In the genomic region with DNA sequence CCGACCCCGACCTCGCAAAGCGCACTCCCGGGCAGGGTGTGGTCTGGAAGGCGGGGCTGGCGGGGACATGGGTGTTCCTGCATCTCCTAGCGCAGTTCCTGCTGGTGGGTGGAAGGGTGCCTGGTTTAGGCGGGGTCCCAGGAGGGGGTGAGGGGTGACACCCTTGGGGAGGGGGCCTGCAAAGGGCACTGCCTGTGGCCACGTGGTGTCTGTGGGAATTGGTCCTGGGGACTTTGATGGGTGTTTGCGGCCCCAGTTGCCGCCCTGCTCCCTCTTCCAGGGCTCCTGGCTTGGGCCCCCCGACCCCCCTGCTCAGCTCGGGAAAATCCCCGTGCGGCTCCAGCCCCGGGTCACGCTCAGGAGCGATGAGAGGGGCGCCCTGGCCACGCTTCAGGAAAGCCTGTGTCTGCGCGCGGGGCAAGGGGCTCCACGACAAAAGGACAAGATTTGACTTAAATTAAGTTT, we compare ENCODE assay signal across 12 cellular contexts. TPM values are rescaled to one million over a fixed set of nuclear protein-coding genes. Genes with fewer than 3 reads are reported as not detected.
DNase-seq lines count a peak whose midpoint lies in the region; ATAC-seq and TF ChIP-seq lines count a peak whose summit lies in the region.
"Had no signal": no experiment of that assay in that cellular context is flagged by ENCODE, and none has a peak within 500 bp of the region (broad histone marks: within the 10 kb centered on the region; RNA-seq: fewer than 3 reads in every experiment).

No MANE protein-coding gene starts in this region.

- H3K9ac ChIP-seq in mesenchymal stem cell (ENCODE audit: low read length) (no peak overlapping the region), H9 (ENCODE audit: extremely low read depth, insufficient read length, low read length) (no peak overlapping the region)

- H2BK12ac ChIP-seq in mesenchymal stem cell (ENCODE audit: low read length in 2 of 2) (no peak overlapping the region), H9 (ENCODE audit: insufficient read length, low read depth, low read length) (no peak overlapping the region)

- CTCF ChIA-PET in activated CD8-positive, alpha-beta T cell treated with anti-CD3 and anti-CD28 coated beads for 36 hours (lab: Charles Lee): interaction anchor here (0.9 to 1.8 kb wide), 7 partner anchors 15 to 274 kb away, joined by 3 to 8 read pairs (median 4); no protein-coding TSS in a partner anchor
- CTCF ChIA-PET in activated CD8-positive, alpha-beta T cell treated with anti-CD3 and anti-CD28 coated beads, Interleukin-2, amount 10 ng/mL, durations not matched to agents 7 days and 5 days (lab: Charles Lee): interaction anchor here (0.8 to 1.1 kb wide), 3 partner anchors 15 to 211 kb away, joined by 3 read pairs; no protein-coding TSS in a partner anchor
- CTCF ChIA-PET in Panc1 (lab: Charles Lee): interaction anchor here (0.9 kb wide), 1 partner anchor 212 kb away, joined by 3 read pairs; no protein-coding TSS in a partner anchor

- no peak overlapping the region for H3K4ac ChIP-seq in mesenchymal stem cell (ENCODE audit: low read depth in 1 of 2, low read length in 2 of 2)
- H3K4ac ChIP-seq in H9 (ENCODE audit: low read depth, low read length): no peak overlapping the region

- H3K27ac ChIP-seq in Panc1 (ENCODE audit: low read length): peak overlapping the region; percentile 37; the same call in 1 of the 2 replicates
- H3K27ac ChIP-seq in mesenchymal stem cell (ENCODE audit: low read length, poor library complexity, severe bottlenecking): no peak overlapping the region
- peak overlapping the region; percentile 61 to 83 for H3K27ac ChIP-seq in tibial artery
- no peak overlapping the region for H3K27ac ChIP-seq in H9 (ENCODE audit: insufficient read length, low read depth, low read length)
- H3K27ac ChIP-seq: A549, cardiac muscle cell, Peyer's patch had no signal

- H3K27me3 ChIP-seq in Panc1 (ENCODE audit: control insufficient read depth, insufficient read depth, low read length) (no peaks in the 10 kb centered on the region), mesenchymal stem cell (ENCODE audit: control insufficient read depth in 1 of 2, insufficient read depth in 1 of 2, low read length in 2 of 2) (no peaks in the 10 kb centered on the region), tibial artery (no peaks in the 10 kb centered on the region), H9 (ENCODE audit: insufficient read depth, low read length) (no peaks in the 10 kb centered on the region)
- H3K27me3 ChIP-seq: cardiac muscle cell, Peyer's patch had no signal

- DNase-seq in activated CD8-positive, alpha-beta T cell treated with anti-CD3 and anti-CD28 coated beads for 36 hours: no peak
- no peak for DNase-seq in activated CD8-positive, alpha-beta T cell treated with anti-CD3 and anti-CD28 coated beads, Interleukin-2, amount 10 ng/mL, durations not matched to agents 7 days and 5 days
- DNase-seq in Panc1 (ENCODE audit: low read depth, low spot score) (no peak), mesenchymal stem cell (no peak), tibial artery (peak in 1 of 2 donors; percentile 20), H9 (no peak), NK-92 (lab: John Stamatoyannopoulos, UW; ENCODE audit: unreplicated experiment) (no peak)

- no peak overlapping the region for H4K5ac ChIP-seq in H9 (ENCODE audit: insufficient read length, low read depth, low read length)

- no TSS peak for BruUV-seq in Panc1 (replicated peaks; lab: Mats Ljungman, UMichigan)

- intact Hi-C loops in activated CD8-positive, alpha-beta T cell treated with anti-CD3 and anti-CD28 coated beads for 36 hours (cut with micrococcal nuclease): no loop called here
- intact Hi-C loops in Panc1 (cut with micrococcal nuclease; ENCODE audit: unreplicated experiment): loop anchor here (2.0 kb wide), 1 partner anchor 212 kb away; no protein-coding TSS in a partner anchor
- intact Hi-C loops in tibial artery (cut with DNase I; ENCODE audit: low total_unique reads): loop anchor here (5.0 kb wide), 2 partner anchors 98 to 143 kb away; partner anchors contain the start of gene PDCD2L

- H3K79me2 ChIP-seq in H9 (ENCODE audit: insufficient read depth, low read length): no peaks in the 10 kb centered on the region

- H3K27ac Mint-ChIP-seq in activated CD8-positive, alpha-beta T cell treated with anti-CD3 and anti-CD28 coated beads for 36 hours: no peak overlapping the region
- H3K27ac Mint-ChIP-seq in activated CD8-positive, alpha-beta T cell treated with anti-CD3 and anti-CD28 coated beads, Interleukin-2, amount 10 ng/mL, durations not matched to agents 7 days and 5 days: no peak overlapping the region
- H3K27ac Mint-ChIP-seq in H9: no peak overlapping the region

- H3K23ac ChIP-seq in mesenchymal stem cell (ENCODE audit: low read length in 2 of 2) (no peak overlapping the region), H9 (ENCODE audit: insufficient read length, low read depth, low read length) (no peak overlapping the region)

- H3K9me3 ChIP-seq in Panc1 (ENCODE audit: control insufficient read depth, insufficient read depth, low read depth, low read length): no peaks in the 10 kb centered on the region
- H3K9me3 ChIP-seq in mesenchymal stem cell (ENCODE audit: control insufficient read depth, low read length): no peaks in the 10 kb centered on the region
- no peaks in the 10 kb centered on the region for H3K9me3 ChIP-seq in tibial artery
- no peaks in the 10 kb centered on the region for H3K9me3 ChIP-seq in H9 (ENCODE audit: control insufficient read depth, low read depth, low read length)
- H3K9me3 ChIP-seq: A549, Peyer's patch had no signal

- no peak for TF ChIP-seq CTCF in activated CD8-positive, alpha-beta T cell treated with anti-CD3 and anti-CD28 coated beads for 36 hours (IDR thresholded peaks at IDR 0.05)
- TF ChIP-seq CTCF in Panc1 (IDR thresholded peaks at IDR 0.05) (no peak), tibial artery (IDR thresholded peaks at IDR 0.05) (no peak), H9 (conservative IDR thresholded peaks at IDR 0.05) (no peak)

- no peaks in the 10 kb centered on the region for H4K20me1 ChIP-seq in H9 (ENCODE audit: control insufficient read depth, insufficient read depth, insufficient read length)

- peaks cover 7% of the 10 kb centered on the region for H3K4me1 Mint-ChIP-seq in activated CD8-positive, alpha-beta T cell treated with anti-CD3 and anti-CD28 coated beads for 36 hours (ENCODE audit: low read depth)
- H3K4me1 Mint-ChIP-seq in activated CD8-positive, alpha-beta T cell treated with anti-CD3 and anti-CD28 coated beads, Interleukin-2, amount 10 ng/mL, durations not matched to agents 7 days and 5 days (ENCODE audit: low read depth): peaks cover 11% of the 10 kb centered on the region
- H3K4me1 Mint-ChIP-seq in H9: peaks cover 15 to 20% of the 10 kb centered on the region in 2 experiments

- H3K9me3 Mint-ChIP-seq in activated CD8-positive, alpha-beta T cell treated with anti-CD3 and anti-CD28 coated beads for 36 hours: no peaks in the 10 kb centered on the region
- no peaks in the 10 kb centered on the region for H3K9me3 Mint-ChIP-seq in activated CD8-positive, alpha-beta T cell treated with anti-CD3 and anti-CD28 coated beads, Interleukin-2, amount 10 ng/mL, durations not matched to agents 7 days and 5 days (ENCODE audit: insufficient read depth)
- H3K9me3 Mint-ChIP-seq in H9: no peaks in the 10 kb centered on the region
- H3K9me3 Mint-ChIP-seq: CD4-positive, alpha-beta memory T cell had no signal

- H3K18ac ChIP-seq in mesenchymal stem cell (ENCODE audit: low read depth in 1 of 2, low read length in 2 of 2) (no peak overlapping the region), H9 (ENCODE audit: insufficient read length, low read depth, low read length) (no peak overlapping the region)

- in situ Hi-C loops in Panc1 (cut with HindIII; ENCODE audit: low pct_unique_long_range_greater_than_20kb, low sequenced_read_pairs): no loop called here

- H3K36me3 Mint-ChIP-seq in activated CD8-positive, alpha-beta T cell treated with anti-CD3 and anti-CD28 coated beads for 36 hours (ENCODE audit: low read depth): no peaks in the 10 kb centered on the region
- H3K36me3 Mint-ChIP-seq in activated CD8-positive, alpha-beta T cell treated with anti-CD3 and anti-CD28 coated beads, Interleukin-2, amount 10 ng/mL, durations not matched to agents 7 days and 5 days (ENCODE audit: low read depth): no peaks in the 10 kb centered on the region
- H3K36me3 Mint-ChIP-seq in H9 (ENCODE audit: insufficient read depth in 1 of 3, low read depth in 3 of 3): peaks cover 12 to 33% (median 27%) of the 10 kb centered on the region in 3 experiments; a peak in 6 of 7 replicates
- H3K36me3 Mint-ChIP-seq: CD4-positive, alpha-beta memory T cell had no signal

- H4K8ac ChIP-seq in mesenchymal stem cell (ENCODE audit: low read length) (peak overlapping the region; percentile 4), H9 (replicated peaks; ENCODE audit: insufficient read length, low read depth, low read length) (no peak overlapping the region)

- POLR2A ChIA-PET in activated CD8-positive, alpha-beta T cell treated with anti-CD3 and anti-CD28 coated beads for 36 hours (lab: Charles Lee): interaction anchor here (2.3 kb wide), 1 partner anchor 25 kb away, joined by 10 read pairs; no protein-coding TSS in a partner anchor
- POLR2A ChIA-PET in activated CD8-positive, alpha-beta T cell treated with anti-CD3 and anti-CD28 coated beads, Interleukin-2, amount 10 ng/mL, durations not matched to agents 7 days and 5 days (lab: Charles Lee): no interaction called here
- POLR2A ChIA-PET in Panc1 (lab: Charles Lee): no interaction called here

- H3K23me2 ChIP-seq in H9 (ENCODE audit: insufficient read length, low read depth, low read length, poor library complexity, severe bottlenecking): no peaks in the 10 kb centered on the region

- H4K91ac ChIP-seq in mesenchymal stem cell (ENCODE audit: low read length) (no peak overlapping the region), H9 (ENCODE audit: insufficient read length, low read depth, low read length) (no peak overlapping the region)

- H3T11ph ChIP-seq in H9 (ENCODE audit: low read length): no peak overlapping the region

- H2AK5ac ChIP-seq in mesenchymal stem cell (ENCODE audit: low read length, severe bottlenecking) (no peak overlapping the region), H9 (ENCODE audit: insufficient read length, low read length) (no peak overlapping the region)

- no peak overlapping the region for H2BK120ac ChIP-seq in mesenchymal stem cell (ENCODE audit: low read depth, low read length)
- no peak overlapping the region for H2BK120ac ChIP-seq in H9 (ENCODE audit: low read depth, low read length, poor library complexity, severe bottlenecking)

- H3K14ac ChIP-seq in mesenchymal stem cell (ENCODE audit: low read length in 2 of 2): no peak overlapping the region
- H3K14ac ChIP-seq in H9 (ENCODE audit: insufficient read depth, low read length): no peak overlapping the region

- H3K4me2 ChIP-seq in mesenchymal stem cell (ENCODE audit: low read length, poor library complexity, severe bottlenecking): no peak overlapping the region
- no peak overlapping the region for H3K4me2 ChIP-seq in H9 (ENCODE audit: insufficient read depth, insufficient read length, low read length)

- H3K4me3 ChIP-seq in Panc1 (ENCODE audit: low read depth in 2 of 2, low read length in 2 of 2) (no peak overlapping the region), mesenchymal stem cell (ENCODE audit: insufficient read depth in 1 of 2, low read depth in 1 of 2, low read length in 2 of 2) (no peak overlapping the region), tibial artery (no peak overlapping the region)
- H3K4me3 ChIP-seq: A549, cardiac muscle cell had no signal

- H2AFZ ChIP-seq in mesenchymal stem cell (ENCODE audit: low read depth, low read length) (no peak overlapping the region), H9 (ENCODE audit: low read length) (no peak overlapping the region)

- H2BK15ac ChIP-seq in mesenchymal stem cell (ENCODE audit: low read depth, poor library complexity, severe bottlenecking) (no peak overlapping the region), H9 (ENCODE audit: low read depth, low read length) (no peak overlapping the region)

- H3K4me3 Mint-ChIP-seq in activated CD8-positive, alpha-beta T cell treated with anti-CD3 and anti-CD28 coated beads for 36 hours: no peak overlapping the region
- H3K4me3 Mint-ChIP-seq in activated CD8-positive, alpha-beta T cell treated with anti-CD3 and anti-CD28 coated beads, Interleukin-2, amount 10 ng/mL, durations not matched to agents 7 days and 5 days: no peak overlapping the region
- no peak overlapping the region for H3K4me3 Mint-ChIP-seq in H9

- peaks cover 5% of the 10 kb centered on the region for H3K27me3 Mint-ChIP-seq in activated CD8-positive, alpha-beta T cell treated with anti-CD3 and anti-CD28 coated beads for 36 hours
- no peaks in the 10 kb centered on the region for H3K27me3 Mint-ChIP-seq in activated CD8-positive, alpha-beta T cell treated with anti-CD3 and anti-CD28 coated beads, Interleukin-2, amount 10 ng/mL, durations not matched to agents 7 days and 5 days (ENCODE audit: low read depth)
- no peaks in the 10 kb centered on the region; the same call in 1 of the 2 replicates for H3K27me3 Mint-ChIP-seq in H9 (ENCODE audit: low read depth)

- ATAC-seq in activated CD8-positive, alpha-beta T cell treated with anti-CD3 and anti-CD28 coated beads for 36 hours: peak; percentile 6
- no peak for ATAC-seq in activated CD8-positive, alpha-beta T cell treated with anti-CD3 and anti-CD28 coated beads, Interleukin-2, amount 10 ng/mL, durations not matched to agents 7 days and 5 days
- ATAC-seq in Panc1: peak; percentile 4; the same call in 1 of the 2 replicates
- no peak for ATAC-seq in GM21447 (IDR thresholded peaks at IDR 0.05; ENCODE audit: unreplicated experiment)

- no peak overlapping the region for H2BK5ac ChIP-seq in mesenchymal stem cell (ENCODE audit: low read depth, low read length, poor library complexity, severe bottlenecking)
- H2BK5ac ChIP-seq in H9 (ENCODE audit: insufficient read length, low read length): no peak overlapping the region

- 73% methylated on average over 19 of the region's 25 CpGs for WGBS in mesenchymal stem cell
- WGBS in H9 (ENCODE audit: extremely low coverage, insufficient read length, low lambda C conversion rate): no CpG with 5 or more reads among the region's 25 CpGs

- H3K36me3 ChIP-seq in Panc1 (ENCODE audit: control insufficient read depth, insufficient read depth, low read length): no peaks in the 10 kb centered on the region
- H3K36me3 ChIP-seq in mesenchymal stem cell (ENCODE audit: control insufficient read depth in 1 of 2, insufficient read depth in 2 of 2, low read depth in 1 of 2, low read length in 2 of 2): peaks cover 9 to 61% of the 10 kb centered on the region in 2 experiments
- peaks cover 31 to 48% (median 36%) of the 10 kb centered on the region in 3 donors for H3K36me3 ChIP-seq in tibial artery
- H3K36me3 ChIP-seq: Peyer's patch had no signal

- no peak overlapping the region for H3K56ac ChIP-seq in H9 (ENCODE audit: insufficient read length, low read depth, low read length)

- H3K79me1 ChIP-seq in mesenchymal stem cell (replicated peaks; ENCODE audit: low read length, poor library complexity, severe bottlenecking) (peaks cover 2% of the 10 kb centered on the region), H9 (ENCODE audit: insufficient read depth, low read depth, low read length, poor library complexity, severe bottlenecking) (no peaks in the 10 kb centered on the region)

- H3K4me1 ChIP-seq in Panc1 (ENCODE audit: control insufficient read depth, insufficient read depth, low read length) (peaks cover 22% of the 10 kb centered on the region), mesenchymal stem cell (ENCODE audit: control insufficient read depth, insufficient read depth, low read depth, low read length) (peaks cover 19% of the 10 kb centered on the region), tibial artery (peaks cover 0 to 42% (median 14%) of the 10 kb centered on the region in 4 donors), H9 (ENCODE audit: insufficient read depth, low read length) (no peaks in the 10 kb centered on the region)

- H2BK20ac ChIP-seq in H9 (ENCODE audit: low read depth, low read length, poor library complexity, severe bottlenecking): no peak overlapping the region

RNA-seq across cellular contexts. Expression of gene WTIP, which starts 19.1 kb away (rescaled TPM):
- total RNA-seq in activated CD8-positive, alpha-beta T cell treated with anti-CD3 and anti-CD28 coated beads for 36 hours: under 1 TPM; 0.54 to 0.63 TPM
- total RNA-seq in activated CD8-positive, alpha-beta T cell treated with anti-CD3 and anti-CD28 coated beads, Interleukin-2, amount 10 ng/mL, durations not matched to agents 7 days and 5 days: 1 to 10 TPM in 1 of 2 experiments, under 1 TPM in 1; 0.68 to 1.2 TPM
- total RNA-seq in Panc1 (2021; ENCODE audit: unreplicated experiment): 73.6 TPM
- polyA plus RNA-seq in Panc1 (2012; ENCODE audit: insufficient read length): 72.0 TPM
- polyA plus RNA-seq in mesenchymal stem cell (2013, experiment 1 of 2): 6.3 TPM
- 5.7 TPM for polyA plus RNA-seq in mesenchymal stem cell (2013, experiment 2 of 2)
- total RNA-seq in H9 (2021): 32.5 and 35.1 TPM in 2 replicates
- polyA plus RNA-seq: CD4-positive, alpha-beta memory T cell had no signal

Comparison
In these comparisons a context has a peak if more than half of its experiments do, and no peak if none do; other contexts are left out.
1. ATAC-seq: peak in activated CD8-positive, alpha-beta T cell treated with anti-CD3 and anti-CD28 coated beads for 36 hours (single experiment) and Panc1 (single experiment); none in activated CD8-positive, alpha-beta T cell treated with anti-CD3 and anti-CD28 coated beads, Interleukin-2, amount 10 ng/mL, durations not matched to agents 7 days and 5 days (single experiment) and GM21447 (single experiment).
2. H3K27ac ChIP-seq: peak in Panc1 (single experiment) and tibial artery (2 of 2); none in mesenchymal stem cell (single experiment) and H9 (single experiment).
3. RNA of gene WTIP, which starts 19.1 kb away (total RNA-seq): 73.6 TPM in Panc1 (single experiment) and 32.5 to 35.1 TPM in H9; 0.68 to 1.2 TPM in activated CD8-positive, alpha-beta T cell treated with anti-CD3 and anti-CD28 coated beads, Interleukin-2, amount 10 ng/mL, durations not matched to agents 7 days and 5 days and 0.54 to 0.63 TPM in activated CD8-positive, alpha-beta T cell treated with anti-CD3 and anti-CD28 coated beads for 36 hours; every median in the first group is over 10 times any median in the second.